14 cellular contexts compared by ENCODE assay signal in the genomic region with DNA sequence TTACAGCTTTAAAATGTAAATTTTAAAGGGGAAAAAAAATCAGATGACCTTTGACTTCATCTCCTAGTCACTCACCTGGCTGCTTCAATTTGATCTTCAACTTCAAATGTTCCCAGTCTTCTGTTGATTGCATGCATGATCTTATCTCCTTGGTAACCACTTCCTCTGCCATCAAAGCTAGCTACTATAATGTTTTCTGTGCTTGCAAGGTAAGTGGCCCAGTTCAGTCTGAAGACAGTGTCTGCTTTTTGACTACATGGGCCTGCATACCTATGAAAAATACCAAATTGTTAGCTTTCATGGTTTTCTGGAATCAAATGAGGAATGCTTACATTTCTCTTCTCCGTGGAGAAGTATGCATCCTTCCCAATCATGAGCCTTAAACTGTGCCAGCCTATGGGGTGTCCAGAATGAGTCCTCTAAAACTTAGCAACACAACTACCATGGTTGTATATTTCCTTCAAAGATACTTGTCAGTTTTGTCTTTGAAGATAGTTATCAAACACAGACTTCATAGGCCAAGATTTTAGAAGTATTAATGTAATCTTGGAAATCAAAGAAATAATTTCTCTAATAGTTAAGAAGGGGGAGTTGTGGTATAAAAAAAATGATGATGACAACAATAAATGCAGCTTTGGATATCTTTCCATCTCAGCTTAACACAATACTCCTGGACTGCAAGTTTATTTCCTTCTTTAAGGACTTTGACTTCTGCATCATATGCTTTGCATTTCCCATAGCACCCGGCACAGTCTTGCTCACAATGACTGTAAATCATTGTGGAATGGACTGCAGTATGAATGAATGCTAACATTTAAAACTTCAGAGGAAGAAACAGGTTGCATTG.
DNase-seq lines count a peak whose midpoint lies in the region; ATAC-seq and TF ChIP-seq lines count a peak whose summit lies in the region.
"Had no signal": no experiment of that assay in that cellular context is flagged by ENCODE, and none has a peak within 500 bp of the region (broad histone marks: within the 10 kb centered on the region; RNA-seq: fewer than 3 reads in every experiment).

No MANE protein-coding gene starts in this region.

- H3K4me2 ChIP-seq in Loucy (ENCODE audit: low read depth, low read length, poor library complexity, severe bottlenecking) (peak overlapping the region; percentile 41), trophoblast cell (ENCODE audit: low read length) (no peak overlapping the region)

- H3K36me3 ChIP-seq in Loucy (ENCODE audit: insufficient read depth, low read length) (no peaks in the 10 kb centered on the region), trophoblast cell (ENCODE audit: control insufficient read depth in 1 of 2, insufficient read depth in 2 of 2, low read length in 2 of 2) (peaks cover 0 to 2% of the 10 kb centered on the region in 2 experiments)

- H3K9me3 ChIP-seq in Loucy (ENCODE audit: insufficient read depth, low read depth, low read length), result no peaks in the 10 kb centered on the region
- H3K9me3 ChIP-seq in trophoblast cell (ENCODE audit: insufficient read depth, low read depth, low read length), result no peaks in the 10 kb centered on the region

- H3K27ac Mint-ChIP-seq in activated CD8-positive, alpha-beta memory T cell treated with anti-CD3 and anti-CD28 coated beads, Interleukin-2, amount 10 ng/mL, durations not matched to agents 7 days and 5 days, result peak overlapping the region; percentile 85
- H3K27ac Mint-ChIP-seq in activated naive CD8-positive, alpha-beta T cell, result peak overlapping the region; percentile 98

- H2BK12ac ChIP-seq in trophoblast cell (ENCODE audit: low read length), result no peak overlapping the region

- H3K4me1 Mint-ChIP-seq in activated CD8-positive, alpha-beta memory T cell treated with anti-CD3 and anti-CD28 coated beads, Interleukin-2, amount 10 ng/mL, durations not matched to agents 7 days and 5 days, result peaks cover 63% of the 10 kb centered on the region
- peaks cover 78% of the 10 kb centered on the region for H3K4me1 Mint-ChIP-seq in activated naive CD8-positive, alpha-beta T cell (ENCODE audit: low read depth)

- no peak overlapping the region for H3K4ac ChIP-seq in trophoblast cell (ENCODE audit: low read depth, low read length)

- peaks cover 35% of the 10 kb centered on the region for H3K4me1 ChIP-seq in Loucy (ENCODE audit: insufficient read depth, low read length, poor library complexity, severe bottlenecking)
- H3K4me1 ChIP-seq in trophoblast cell (ENCODE audit: control insufficient read depth in 1 of 2, insufficient read depth in 2 of 2, low read length in 2 of 2), result peaks cover 0 to 3% of the 10 kb centered on the region in 2 experiments

- H3K9me2 ChIP-seq in Loucy (replicated peaks; ENCODE audit: low read depth, low read length), result no peaks in the 10 kb centered on the region

- H3K27me3 ChIP-seq in Loucy (ENCODE audit: insufficient read depth, low read length, poor library complexity, severe bottlenecking) (no peaks in the 10 kb centered on the region), trophoblast cell (ENCODE audit: insufficient read depth, low read length) (no peaks in the 10 kb centered on the region)

- H3K9ac ChIP-seq in Loucy (ENCODE audit: low read depth, low read length, poor library complexity, severe bottlenecking) (no peak overlapping the region), trophoblast cell (ENCODE audit: low read length) (no peak overlapping the region)

- H2BK120ac ChIP-seq in trophoblast cell (ENCODE audit: insufficient read depth, low read length, poor library complexity), result no peak overlapping the region

- H4K20me1 ChIP-seq in Loucy (ENCODE audit: insufficient read depth, low read length, poor library complexity, severe bottlenecking), result no peaks in the 10 kb centered on the region

- H3K9me3 Mint-ChIP-seq in activated CD8-positive, alpha-beta memory T cell treated with anti-CD3 and anti-CD28 coated beads, Interleukin-2, amount 10 ng/mL, durations not matched to agents 7 days and 5 days (ENCODE audit: low read depth), result no peaks in the 10 kb centered on the region
- H3K9me3 Mint-ChIP-seq in activated naive CD8-positive, alpha-beta T cell (ENCODE audit: low read depth), result peaks cover 3% of the 10 kb centered on the region
- H3K9me3 Mint-ChIP-seq: brain had no signal

- DNase-seq in activated CD8-positive, alpha-beta memory T cell treated with anti-CD3 and anti-CD28 coated beads, Interleukin-2, amount 10 ng/mL, durations not matched to agents 7 days and 5 days, result no peak
- DNase-seq in activated CD8-positive, alpha-beta memory T cell treated with anti-CD3 and anti-CD28 coated beads for 24 hours, result no peak
- peak in 1 of 2 donors; percentile 7 for DNase-seq in trophoblast cell
- no peak for DNase-seq in NCI-H187 (lab: John Stamatoyannopoulos, UW)
- no peak for DNase-seq in hippocampal formation (lab: John Stamatoyannopoulos, UW)
- DNase-seq: foreskin melanocyte, GOT3, NCI-H1694, NCI-H526 treated with DMSO at 0.1 percent for 48 hours had no signal

- no peak overlapping the region for H3K18ac ChIP-seq in trophoblast cell (ENCODE audit: low read length)

- peak; percentile 87 for ATAC-seq in activated CD8-positive, alpha-beta memory T cell treated with anti-CD3 and anti-CD28 coated beads, Interleukin-2, amount 10 ng/mL, durations not matched to agents 7 days and 5 days
- ATAC-seq in HG03439 (IDR thresholded peaks at IDR 0.05; ENCODE audit: unreplicated experiment), result no peak

- H2BK5ac ChIP-seq in trophoblast cell (ENCODE audit: low read depth, low read length, poor library complexity), result no peak overlapping the region

- no peak for TF ChIP-seq CTCF in Loucy (conservative IDR thresholded peaks at IDR 0.05; ENCODE audit: low read length)

- H2AK5ac ChIP-seq in trophoblast cell (ENCODE audit: low read length), result no peak overlapping the region

- H4K91ac ChIP-seq in trophoblast cell (ENCODE audit: low read depth, low read length), result no peak overlapping the region

- H2AFZ ChIP-seq in Loucy (ENCODE audit: low read length), result no peak overlapping the region
- no peak overlapping the region for H2AFZ ChIP-seq in trophoblast cell (ENCODE audit: insufficient read depth, low read length, poor library complexity)

- WGBS in trophoblast cell (ENCODE audit: extremely low coverage, insufficient coverage, insufficient read length), result no CpG with 5 or more reads among the region's 2 CpGs

- no peaks in the 10 kb centered on the region for H3K79me1 ChIP-seq in trophoblast cell (ENCODE audit: low read length)

- no peak overlapping the region for H4K8ac ChIP-seq in trophoblast cell (ENCODE audit: low read depth, low read length)

- no peak overlapping the region for H3K23ac ChIP-seq in trophoblast cell (ENCODE audit: low read length)

- no peaks in the 10 kb centered on the region for H3K27me3 Mint-ChIP-seq in activated CD8-positive, alpha-beta memory T cell treated with anti-CD3 and anti-CD28 coated beads, Interleukin-2, amount 10 ng/mL, durations not matched to agents 7 days and 5 days
- no peaks in the 10 kb centered on the region for H3K27me3 Mint-ChIP-seq in activated naive CD8-positive, alpha-beta T cell
- H3K27me3 Mint-ChIP-seq: brain had no signal

- peak overlapping the region; percentile 26 for H3K27ac ChIP-seq in trophoblast cell (ENCODE audit: low read depth, low read length)
- H3K27ac ChIP-seq: RWPE1 had no signal

- H3K4me3 Mint-ChIP-seq in activated CD8-positive, alpha-beta memory T cell treated with anti-CD3 and anti-CD28 coated beads, Interleukin-2, amount 10 ng/mL, durations not matched to agents 7 days and 5 days, result peak overlapping the region; percentile 23
- H3K4me3 Mint-ChIP-seq in activated naive CD8-positive, alpha-beta T cell, result peak overlapping the region; percentile 33
- H3K4me3 Mint-ChIP-seq: brain had no signal

- H3K14ac ChIP-seq in trophoblast cell (ENCODE audit: low read length), result no peak overlapping the region

- CTCF ChIA-PET in activated CD8-positive, alpha-beta memory T cell treated with anti-CD3 and anti-CD28 coated beads, Interleukin-2, amount 10 ng/mL, durations not matched to agents 7 days and 5 days (lab: Charles Lee), result interaction anchor here (0.9 to 1.7 kb wide), 8 partner anchors 10 to 114 kb away, joined by 3 to 5 read pairs (median 4); a partner anchor contains a TSS

- H3K79me2 ChIP-seq in Loucy (ENCODE audit: insufficient read depth, low read length) (no peaks in the 10 kb centered on the region), trophoblast cell (ENCODE audit: control insufficient read depth, insufficient read depth, low read length, poor library complexity) (no peaks in the 10 kb centered on the region)

- H3F3A ChIP-seq in Loucy (ENCODE audit: low read depth), result no peaks in the 10 kb centered on the region

- H3K4me3 ChIP-seq in Loucy (ENCODE audit: low read length, poor library complexity, severe bottlenecking) (no peak overlapping the region), trophoblast cell (ENCODE audit: low read depth, low read length) (no peak overlapping the region)

- H3K36me3 Mint-ChIP-seq in activated CD8-positive, alpha-beta memory T cell treated with anti-CD3 and anti-CD28 coated beads, Interleukin-2, amount 10 ng/mL, durations not matched to agents 7 days and 5 days, result peaks cover 80% of the 10 kb centered on the region
- peaks cover 16% of the 10 kb centered on the region for H3K36me3 Mint-ChIP-seq in activated naive CD8-positive, alpha-beta T cell
- H3K36me3 Mint-ChIP-seq: brain had no signal

- no peak overlapping the region for H4K12ac ChIP-seq in trophoblast cell (ENCODE audit: low read depth, low read length)
